9 cellular contexts compared by ENCODE assay signal in the genomic region with DNA sequence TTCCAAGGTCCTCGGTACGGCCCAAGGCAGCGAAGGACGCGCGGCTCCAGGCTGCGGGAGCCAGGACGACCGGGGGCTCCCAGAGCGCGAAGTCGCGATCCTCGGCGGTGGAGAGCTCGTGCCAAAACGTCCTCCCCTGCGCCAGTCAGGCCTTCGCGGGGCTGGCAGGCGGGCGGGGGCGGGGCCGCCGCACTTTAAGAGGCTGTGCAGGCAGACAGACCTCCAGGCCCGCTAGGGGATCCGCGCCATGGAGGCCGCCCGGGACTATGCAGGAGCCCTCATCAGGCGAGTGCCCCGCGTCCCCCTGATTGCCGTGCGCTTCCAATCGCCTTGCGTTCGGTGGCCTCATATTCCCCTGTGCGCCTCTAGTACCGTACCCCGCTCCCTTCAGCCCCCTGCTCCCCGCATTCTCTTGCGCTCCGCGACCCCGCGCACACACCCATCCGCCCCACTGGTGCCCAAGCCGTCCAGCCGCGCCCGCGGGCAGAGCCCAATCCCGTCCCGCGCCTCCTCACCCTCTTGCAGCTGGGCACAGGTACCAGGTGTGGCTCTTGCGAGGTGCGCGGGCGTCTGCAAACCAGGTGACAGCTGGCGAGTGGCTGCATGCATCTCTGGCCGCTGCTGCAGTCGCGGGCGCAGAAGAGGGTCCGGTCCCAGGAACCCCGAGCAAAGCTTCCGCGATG. TPM values are rescaled to one million over a fixed set of nuclear protein-coding genes. Genes with fewer than 3 reads are reported as not detected.
DNase-seq lines count a peak whose midpoint lies in the region; ATAC-seq, FAIRE-seq and TF ChIP-seq lines count a peak whose summit lies in the region.
"Had no signal": no experiment of that assay in that cellular context is flagged by ENCODE, and none has a peak within 500 bp of the region (broad histone marks: within the 10 kb centered on the region; RNA-seq: fewer than 3 reads in every experiment).

Gene CIDEA (plus strand): TSS at position 225 of the 683 bp plus-strand sequence. CDS start 23 bp downstream, at position 248.

- CTCF ChIA-PET in Panc1 (lab: Charles Lee), result no interaction called here

- ATAC-seq in Panc1, result peak; percentile 61
- ATAC-seq in Right ventricle myocardium superior (ENCODE audit: poor library complexity), result peak; percentile 73
- ATAC-seq in omental fat pad (ENCODE audit: low FRiP score), result no peak
- no peak for ATAC-seq in GM18505 (IDR thresholded peaks at IDR 0.05; ENCODE audit: unreplicated experiment)
- no peak for ATAC-seq in GM18519 (IDR thresholded peaks at IDR 0.05; ENCODE audit: low FRiP score, unreplicated experiment)

- no peak for TF ChIP-seq POLR2A in GM18505 (IDR thresholded peaks at IDR 0.05; ENCODE audit: borderline replicate concordance, extremely low read depth, insufficient read depth, insufficient read length)

- peaks cover 22% of the 10 kb centered on the region for H3K27me3 ChIP-seq in BE2C
- H3K27me3 ChIP-seq in Panc1 (ENCODE audit: control insufficient read depth, insufficient read depth, low read length), result no peaks in the 10 kb centered on the region; the same call in 1 of the 2 replicates

- H3K9me3 ChIP-seq in BE2C, result no peaks in the 10 kb centered on the region
- no peaks in the 10 kb centered on the region for H3K9me3 ChIP-seq in Panc1 (ENCODE audit: control insufficient read depth, insufficient read depth, low read depth, low read length)

- TF ChIP-seq CTCF in BE2C (IDR thresholded peaks at IDR 0.05; ENCODE audit: low read depth, low read length) (no peak), Panc1 (IDR thresholded peaks at IDR 0.05) (no peak), omental fat pad (IDR thresholded peaks at IDR 0.05) (no peak)

- peak; percentile 30 for DNase-seq in BE2C
- DNase-seq in Panc1 (ENCODE audit: low read depth, low spot score), result no peak
- no peak for DNase-seq in Right ventricle myocardium superior
- DNase-seq in omental fat pad (ENCODE audit: low spot score), result no peak
- DNase-seq in RKO (ENCODE audit: low spot score), result no peak
- no peak for DNase-seq in urothelium cell line (ENCODE audit: low spot score)

- H3K36me3 ChIP-seq in BE2C, result no peaks in the 10 kb centered on the region
- H3K36me3 ChIP-seq in Panc1 (ENCODE audit: control insufficient read depth, insufficient read depth, low read length), result no peaks in the 10 kb centered on the region

- POLR2A ChIA-PET in Panc1 (lab: Charles Lee), result no interaction called here

- no TSS peak for BruUV-seq in Panc1 (replicated peaks; lab: Mats Ljungman, UMichigan)

- H3K4me3 ChIP-seq in BE2C (ENCODE audit: low read depth, low read length) (no peak within 1 kb of the TSS), Panc1 (ENCODE audit: low read depth in 2 of 2, low read length in 2 of 2) (peak within 1 kb of the TSS in 1 of 2 experiments; percentile 14; a peak in 1 of 4 replicates)

- intact Hi-C loops in Panc1 (cut with micrococcal nuclease; ENCODE audit: unreplicated experiment) (no loop called here), Right ventricle myocardium superior (cut with DNase I) (no loop called here)

- no peak within 1 kb of the TSS for H3K27ac ChIP-seq in Panc1 (ENCODE audit: low read length)

- in situ Hi-C loops in Panc1 (cut with HindIII; ENCODE audit: low pct_unique_long_range_greater_than_20kb, low sequenced_read_pairs), result no loop called here

- no peak for FAIRE-seq in urothelium cell line (lab: Jason Lieb, UNC)

- no peaks in the 10 kb centered on the region for H3K4me1 ChIP-seq in BE2C
- H3K4me1 ChIP-seq in Panc1 (ENCODE audit: control insufficient read depth, insufficient read depth, low read length), result no peaks in the 10 kb centered on the region

RNA-seq across cellular contexts. Expression of gene CIDEA, which starts in this region (rescaled TPM):
- not detected for polyA plus RNA-seq in BE2C (2012; ENCODE audit: insufficient read depth, insufficient read length, low read depth)
- not detected for total RNA-seq in Panc1 (2021; ENCODE audit: unreplicated experiment)
- polyA plus RNA-seq in Panc1 (2012; ENCODE audit: insufficient read length), result not detected
- total RNA-seq in Right ventricle myocardium superior, result 0.91 TPM
- total RNA-seq in omental fat pad, result 100 to 1,000 TPM; 132 to 584 (median 435) TPM
- total RNA-seq: NCI-H460 had no signal

Comparison
In these comparisons a context has a peak if more than half of its experiments do, and no peak if none do; other contexts are left out.
1. RNA of gene CIDEA (total RNA-seq): 132 to 584 TPM in omental fat pad; 0.91 TPM in Right ventricle myocardium superior (single experiment) and not detected in Panc1 (single experiment); every median in the first group is over 10 times any median in the second.
2. Peak in ATAC-seq in Panc1; RNA of the gene not detected or under 1 TPM.
3. Peak in ATAC-seq in Right ventricle myocardium superior; RNA of the gene not detected or under 1 TPM.